Comparison of ENCODE assay signal across 8 cellular contexts in genomic region chr7:76317782-76318487, GRCh38. TPM values are rescaled to one million over a fixed set of nuclear protein-coding genes. Genes with fewer than 3 reads are reported as not detected.
A peak's percentile ranks its signal among the peaks of the same experiment; 100 is the strongest.
DNase-seq lines count a peak whose midpoint lies in the region; ATAC-seq and FAIRE-seq lines count a peak whose summit lies in the region.

No MANE protein-coding gene starts in this region.

- no peak for FAIRE-seq in HTR-8/SVneo (lab: Jason Lieb, UNC)

- no peak overlapping the region for H3K4me3 ChIP-seq in endocrine pancreas (ENCODE audit: control insufficient read depth, insufficient read depth, low read length)
- H3K4me3 ChIP-seq in mesodermal cell (ENCODE audit: extremely low read depth, insufficient read depth, low read length, poor library complexity, severe bottlenecking) = peak overlapping the region; percentile 52

- CTCF ChIA-PET in activated CD8-positive, alpha-beta memory T cell treated with anti-CD3 and anti-CD28 coated beads, Interleukin-2, amount 10 ng/mL, durations not matched to agents 7 days and 5 days (lab: Charles Lee) = interaction anchor here (1.1 to 19.4 kb wide), 15 partner anchors 12 to 203 kb away, joined by 3 to 344 read pairs (median 4); partner anchors contain the start of genes HSPB1 and YWHAG

- no peaks in the 10 kb centered on the region for H3K4me1 ChIP-seq in endocrine pancreas (ENCODE audit: control insufficient read depth, insufficient read depth, low read length)
- H3K4me1 ChIP-seq in mesodermal cell (ENCODE audit: control insufficient read depth, insufficient read depth, low read length, poor library complexity, severe bottlenecking) = no peaks in the 10 kb centered on the region

- ATAC-seq in GM21367 (IDR thresholded peaks at IDR 0.05; ENCODE audit: unreplicated experiment) = peak; percentile 88
- peak; percentile 93 for ATAC-seq in activated CD8-positive, alpha-beta memory T cell treated with anti-CD3 and anti-CD28 coated beads, Interleukin-2, amount 10 ng/mL, durations not matched to agents 7 days and 5 days

- H3K9me3 ChIP-seq in endocrine pancreas (ENCODE audit: control insufficient read depth, low read length) = no peaks in the 10 kb centered on the region
- H3K9me3 ChIP-seq in mesodermal cell (ENCODE audit: control insufficient read depth, low read length) = no peaks in the 10 kb centered on the region

- H3K4me3 Mint-ChIP-seq in activated CD8-positive, alpha-beta memory T cell treated with anti-CD3 and anti-CD28 coated beads, Interleukin-2, amount 10 ng/mL, durations not matched to agents 7 days and 5 days = peak overlapping the region; percentile 81

- peak overlapping the region; percentile 75 for H3K9ac ChIP-seq in endocrine pancreas (ENCODE audit: control insufficient read depth, insufficient read depth, low read length)

- H3K27me3 Mint-ChIP-seq in activated CD8-positive, alpha-beta memory T cell treated with anti-CD3 and anti-CD28 coated beads, Interleukin-2, amount 10 ng/mL, durations not matched to agents 7 days and 5 days = no peaks in the 10 kb centered on the region

- H3K4me1 Mint-ChIP-seq in activated CD8-positive, alpha-beta memory T cell treated with anti-CD3 and anti-CD28 coated beads, Interleukin-2, amount 10 ng/mL, durations not matched to agents 7 days and 5 days = peaks cover 34% of the 10 kb centered on the region

- no peaks in the 10 kb centered on the region for H3K9me3 Mint-ChIP-seq in activated CD8-positive, alpha-beta memory T cell treated with anti-CD3 and anti-CD28 coated beads, Interleukin-2, amount 10 ng/mL, durations not matched to agents 7 days and 5 days (ENCODE audit: low read depth)

- H3K36me3 Mint-ChIP-seq in activated CD8-positive, alpha-beta memory T cell treated with anti-CD3 and anti-CD28 coated beads, Interleukin-2, amount 10 ng/mL, durations not matched to agents 7 days and 5 days = peaks cover 9% of the 10 kb centered on the region

- 3 to 5% methylated on average over 47 to 48 of the region's 50 CpGs for WGBS in mesodermal cell (ENCODE audit: insufficient coverage in 2 of 2), 2 experiments

- DNase-seq in COR-L47 (lab: John Stamatoyannopoulos, UW) (peak; percentile 99), HTR-8/SVneo (ENCODE audit: insufficient read length, low spot score) (peak; percentile 92), NOMO-1 treated with DMSO at 0.1 percent for 48 hours (lab: John Stamatoyannopoulos, UW; ENCODE audit: unreplicated experiment) (peak; percentile 100)
- DNase-seq in activated CD8-positive, alpha-beta memory T cell treated with anti-CD3 and anti-CD28 coated beads, Interleukin-2, amount 10 ng/mL, durations not matched to agents 7 days and 5 days = peak; percentile 98
- peak; percentile 89 for DNase-seq in stimulated activated CD8-positive, alpha-beta memory T cell treated with anti-CD3 and anti-CD28 coated beads, Interleukin-15, amount 100 ng/mL, for 4 hours (ENCODE audit: low read depth in 2 of 2)

- peak overlapping the region; percentile 96 for H3K27ac Mint-ChIP-seq in activated CD8-positive, alpha-beta memory T cell treated with anti-CD3 and anti-CD28 coated beads, Interleukin-2, amount 10 ng/mL, durations not matched to agents 7 days and 5 days

- H3K27me3 ChIP-seq in endocrine pancreas (ENCODE audit: control insufficient read depth, insufficient read depth, low read length) = no peaks in the 10 kb centered on the region

- H3K27ac ChIP-seq in mesodermal cell (ENCODE audit: low read depth, low read length, severe bottlenecking) = peak overlapping the region; percentile 84

- no peaks in the 10 kb centered on the region for H3K36me3 ChIP-seq in endocrine pancreas (ENCODE audit: control insufficient read depth, insufficient read depth, low read length)
- H3K36me3 ChIP-seq in mesodermal cell (ENCODE audit: control insufficient read depth, insufficient read depth, low read length) = peaks cover 17% of the 10 kb centered on the region

RNA-seq across cellular contexts. Expression of gene HSPB1, which starts 15.5 kb away (rescaled TPM):
- total RNA-seq in activated CD8-positive, alpha-beta memory T cell treated with anti-CD3 and anti-CD28 coated beads, Interleukin-2, amount 10 ng/mL, durations not matched to agents 7 days and 5 days = 10 to 100 TPM; 36.5 to 62.9 TPM
- 475 TPM for polyA plus RNA-seq in mesodermal cell (2013, experiment 1 of 2)
- polyA plus RNA-seq in mesodermal cell (2013, experiment 2 of 2) = 398 TPM

RNA-seq across cellular contexts. Expression of gene YWHAG, which starts 40.9 kb away (rescaled TPM):
- total RNA-seq in activated CD8-positive, alpha-beta memory T cell treated with anti-CD3 and anti-CD28 coated beads, Interleukin-2, amount 10 ng/mL, durations not matched to agents 7 days and 5 days = 100 to 1,000 TPM in 1 of 2 experiments, 10 to 100 TPM in 1; 80.8 to 115 TPM
- polyA plus RNA-seq in mesodermal cell (2013, experiment 1 of 2) = 129 TPM
- polyA plus RNA-seq in mesodermal cell (2013, experiment 2 of 2) = 124 TPM
